ENCODE assay signal across 8 cellular contexts in the genomic region with DNA sequence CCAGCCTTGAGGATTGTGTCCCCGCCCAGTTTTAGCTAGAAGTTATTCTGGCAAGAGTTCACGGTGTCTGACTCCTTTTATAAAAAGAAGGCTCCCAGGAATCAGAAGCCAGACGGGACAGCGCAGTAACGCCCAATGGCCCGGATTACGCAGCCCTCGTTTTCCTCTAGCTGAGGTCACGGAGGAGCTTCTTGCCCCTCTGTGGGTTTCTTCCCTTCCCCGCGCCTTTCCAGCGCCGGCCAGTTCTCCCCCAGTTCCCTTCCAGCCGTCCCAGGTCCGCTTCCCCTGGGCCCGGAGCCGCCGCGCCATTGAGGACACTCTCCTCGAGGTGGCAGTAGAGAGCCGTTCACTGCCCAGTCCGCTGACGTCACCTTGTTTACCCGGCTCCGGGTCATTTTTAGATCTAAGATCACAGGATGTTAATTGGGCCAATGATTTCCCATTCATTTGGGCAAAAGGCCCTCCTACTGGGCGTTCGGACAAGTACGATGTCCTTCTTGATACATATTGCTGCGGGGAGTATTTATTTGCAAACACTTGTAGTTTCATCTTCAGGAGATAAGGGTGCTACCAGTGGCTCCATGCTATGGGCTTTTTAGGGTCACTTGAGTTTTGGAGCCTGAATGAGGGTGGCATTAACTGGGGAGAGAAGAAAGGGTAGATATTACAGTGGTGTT.
DNase-seq lines count a peak whose midpoint lies in the region; ATAC-seq lines count a peak whose summit lies in the region.

No MANE protein-coding gene starts in this region.

- peak overlapping the region; percentile 80 for H3K27ac Mint-ChIP-seq in activated CD4-positive, alpha-beta T cell treated with anti-CD3 and anti-CD28 coated beads, Interleukin-2, amount 10 ng/mL, durations not matched to agents 7 days and 5 days

- CTCF ChIA-PET in activated CD4-positive, alpha-beta T cell treated with anti-CD3 and anti-CD28 coated beads, Interleukin-2, amount 10 ng/mL, durations not matched to agents 7 days and 5 days (lab: Charles Lee): interaction anchor here (0.7 to 1.9 kb wide), 7 partner anchors 11 to 96 kb away, joined by 3 to 5 read pairs (median 3); no protein-coding TSS in a partner anchor

- no peaks in the 10 kb centered on the region for H3K9me3 Mint-ChIP-seq in activated CD4-positive, alpha-beta T cell treated with anti-CD3 and anti-CD28 coated beads, Interleukin-2, amount 10 ng/mL, durations not matched to agents 7 days and 5 days

- H3K36me3 Mint-ChIP-seq in activated CD4-positive, alpha-beta T cell treated with anti-CD3 and anti-CD28 coated beads, Interleukin-2, amount 10 ng/mL, durations not matched to agents 7 days and 5 days (ENCODE audit: low read depth): no peaks in the 10 kb centered on the region

- POLR2A ChIA-PET in activated CD4-positive, alpha-beta T cell treated with anti-CD3 and anti-CD28 coated beads, Interleukin-2, amount 10 ng/mL, durations not matched to agents 7 days and 5 days (lab: Charles Lee): no interaction called here

- H3K4me1 Mint-ChIP-seq in activated CD4-positive, alpha-beta T cell treated with anti-CD3 and anti-CD28 coated beads, Interleukin-2, amount 10 ng/mL, durations not matched to agents 7 days and 5 days: peaks cover 23% of the 10 kb centered on the region

- no peaks in the 10 kb centered on the region for H3K27me3 Mint-ChIP-seq in activated CD4-positive, alpha-beta T cell treated with anti-CD3 and anti-CD28 coated beads, Interleukin-2, amount 10 ng/mL, durations not matched to agents 7 days and 5 days

- DNase-seq in AG08395 (ENCODE audit: low spot score) (peak; percentile 91), NCI-H524 (lab: John Stamatoyannopoulos, UW) (peak; percentile 72 to 84), cortex of kidney (lab: John Stamatoyannopoulos, UW) (peak; percentile 41), left lobe of liver (ENCODE audit: low spot score) (peak; percentile 92)
- DNase-seq in activated CD4-positive, alpha-beta T cell treated with anti-CD3 and anti-CD28 coated beads, Interleukin-2, amount 10 ng/mL, durations not matched to agents 7 days and 5 days: peak; percentile 85
- peak; percentile 74 to 84 for DNase-seq in stimulated activated CD4-positive, alpha-beta T cell treated with anti-CD3 and anti-CD28 coated beads, Interleukin-1b, Interleukin-23, amount 100 ng/mL, for 4 hours (ENCODE audit: low read depth in 2 of 2)

- ATAC-seq in GM18873 (IDR thresholded peaks at IDR 0.05; ENCODE audit: low FRiP score, unreplicated experiment) (peak; percentile 57), HG03378 (IDR thresholded peaks at IDR 0.05; ENCODE audit: unreplicated experiment) (peak; percentile 47), left lobe of liver (peak; percentile 91)

- H3K4me3 Mint-ChIP-seq in activated CD4-positive, alpha-beta T cell treated with anti-CD3 and anti-CD28 coated beads, Interleukin-2, amount 10 ng/mL, durations not matched to agents 7 days and 5 days: peak overlapping the region; percentile 39

Comparison
In these comparisons a context has a peak if more than half of its experiments do, and no peak if none do; other contexts are left out.
1. Peak in every context shown above with its lines: DNase-seq and ATAC-seq.
2. DNase-seq: peak in every context shown above with its lines; median percentile 92 in left lobe of liver; 91 in AG08395; 85 in activated CD4-positive, alpha-beta T cell treated with anti-CD3 and anti-CD28 coated beads, Interleukin-2, amount 10 ng/mL, durations not matched to agents 7 days and 5 days; 79 in stimulated activated CD4-positive, alpha-beta T cell treated with anti-CD3 and anti-CD28 coated beads, Interleukin-1b, Interleukin-23, amount 100 ng/mL, for 4 hours; 78 in NCI-H524; 41 in cortex of kidney.